Comparison of ENCODE assay signal across 1 cellular context in genomic region chr19:16207063-16207462, GRCh38.
TF ChIP-seq lines count a peak whose summit lies in the region.

No MANE protein-coding gene starts in this region.

TF ChIP-seq in K562, 482 proteins besides CTCF, POLR2A, EP300 and RAD21:
- TF ChIP-seq FOXO4 (CRISPR knock-in tag; IDR thresholded peaks at IDR 0.05) (no peak), BCOR (IDR thresholded peaks at IDR 0.05) (no peak), NKRF (IDR thresholded peaks at IDR 0.05; ENCODE audit: borderline replicate concordance) (no peak), RBFOX2 (IDR thresholded peaks at IDR 0.05; ENCODE audit: low read depth, low read length) (0 out of 2 replicates have a peak, but pooled peaks have one; percentile 25), ZNF354B (CRISPR knock-in tag; IDR thresholded peaks at IDR 0.05) (no peak), HMG20A (CRISPR knock-in tag; conservative IDR thresholded peaks at IDR 0.05) (no peak), ARID2 (IDR thresholded peaks at IDR 0.05) (no peak), POLR2G (IDR thresholded peaks at IDR 0.05; ENCODE audit: low read depth, low read length) (peak; percentile 41; the same call in 1 of the 2 replicates), MITF (IDR thresholded peaks at IDR 0.05) (no peak), SMAD3 (CRISPR knock-in tag; conservative IDR thresholded peaks at IDR 0.05) (no peak), L3MBTL2 (IDR thresholded peaks at IDR 0.05) (no peak)
TF ChIP-seq in K562: peak in this region for 2.
